ENCODE assay signal across 29 cellular contexts in genomic region chr12:70268972-70269371, GRCh38.
"Had no signal": no experiment of that assay in that cellular context is flagged by ENCODE, and none has a peak within 500 bp of the region (broad histone marks: within the 10 kb centered on the region; RNA-seq: fewer than 3 reads in every experiment).

No MANE protein-coding gene starts in this region.

- H3K9me3 Mint-ChIP-seq: activated CD4-positive, alpha-beta memory T cell treated with anti-CD3 and anti-CD28 coated beads for 36 hours; activated CD4-positive, alpha-beta T cell treated with anti-CD3 and anti-CD28 coated beads, Interleukin-2, amount 10 ng/mL, durations not matched to agents 24 days and 14 days; activated T-helper 17 cell treated with anti-CD3 and anti-CD28 coated beads, Interleukin-2, amount 50 U/mL, for 72 hours; naive thymus-derived CD4-positive, alpha-beta T cell had no signal

- H3K36me3 ChIP-seq: gastroesophageal sphincter, neural progenitor cell, uterus, WERI-Rb-1 had no signal

- H3K4me3 ChIP-seq: gastroesophageal sphincter, hepatocyte, neural progenitor cell, uterus had no signal

- H3K9me3 ChIP-seq: gastroesophageal sphincter, uterus had no signal

- H3K4me1 ChIP-seq: parathyroid adenoma had no signal

- H3K27me3 ChIP-seq: gastroesophageal sphincter, hepatocyte, neural progenitor cell, uterus had no signal

- H3K4me2 ChIP-seq: hepatocyte, neural progenitor cell had no signal

- H3K27me3 Mint-ChIP-seq: activated CD4-positive, alpha-beta memory T cell treated with anti-CD3 and anti-CD28 coated beads for 36 hours; activated CD4-positive, alpha-beta T cell treated with anti-CD3 and anti-CD28 coated beads, Interleukin-2, amount 10 ng/mL, durations not matched to agents 24 days and 14 days; activated T-helper 17 cell treated with anti-CD3 and anti-CD28 coated beads, Interleukin-2, amount 50 U/mL, for 72 hours; naive thymus-derived CD4-positive, alpha-beta T cell; stimulated activated naive CD8-positive, alpha-beta T cell treated with anti-CD3 and anti-CD28 coated beads, Interleukin-15, Interleukin-2, amounts not matched to agents 100 ng/mL and 50 ng/mL, for 24 hours; type B pancreatic cell had no signal

- FAIRE-seq: endothelial cell of umbilical vein, kidney had no signal

- H3K4me1 Mint-ChIP-seq: neural progenitor cell had no signal

- H3K27ac Mint-ChIP-seq: activated CD4-positive, alpha-beta memory T cell treated with anti-CD3 and anti-CD28 coated beads for 36 hours; activated CD4-positive, alpha-beta T cell treated with anti-CD3 and anti-CD28 coated beads, Interleukin-2, amount 10 ng/mL, durations not matched to agents 24 days and 14 days; activated T-helper 17 cell treated with anti-CD3 and anti-CD28 coated beads, Interleukin-2, amount 50 U/mL, for 72 hours; neural progenitor cell; stimulated activated naive CD8-positive, alpha-beta T cell treated with anti-CD3 and anti-CD28 coated beads, Interleukin-15, Interleukin-2, amounts not matched to agents 100 ng/mL and 50 ng/mL, for 24 hours; type B pancreatic cell had no signal

- H2AFZ ChIP-seq: hepatocyte, neural progenitor cell, parathyroid adenoma had no signal

- DNase-seq: activated CD4-positive, alpha-beta memory T cell treated with anti-CD3 and anti-CD28 coated beads for 36 hours; activated CD4-positive, alpha-beta T cell treated with anti-CD3 and anti-CD28 coated beads, Interleukin-2, amount 10 ng/mL, durations not matched to agents 24 days and 14 days; activated CD8-positive, alpha-beta memory T cell treated with anti-CD3 and anti-CD28 coated beads, Interleukin-2, amount 50 U/mL, for 4 hours; activated gamma-delta T cell treated with Interleukin-2 at 50 U/mL for 16 hours; activated naive CD4-positive, alpha-beta T cell treated with anti-CD3 and anti-CD28 coated beads, Interleukin-2, amount 50 U/mL, for 16 hours; activated T-cell treated with anti-CD3 and anti-CD28 coated beads, Interleukin-2, amount 50 U/mL, for 1 hour; amygdala; caudate nucleus; cortex of kidney; kidney; left colon; midbrain; naive thymus-derived CD4-positive, alpha-beta T cell; occipital lobe; right cardiac atrium; stimulated activated CD4-positive, alpha-beta T cell treated with anti-CD3 and anti-CD28 coated beads, Interleukin-2, amount 100 ng/mL, for 48 hours; substantia nigra; T1000; uterus; WERI-Rb-1 had no signal

- H3K27ac ChIP-seq: gastroesophageal sphincter, neural progenitor cell, parathyroid adenoma, uterus, WERI-Rb-1 had no signal

- ATAC-seq: activated CD4-positive, CD25-positive, alpha-beta regulatory T cell treated with anti-CD3 and anti-CD28 coated beads, Interleukin-2, amount 50 U/mL, for 24 hours; activated T-helper 17 cell treated with anti-CD3 and anti-CD28 coated beads, Interleukin-2, amount 50 U/mL, for 72 hours; gastroesophageal sphincter; left colon; naive thymus-derived CD4-positive, alpha-beta T cell; right cardiac atrium had no signal

- H3K4me3 Mint-ChIP-seq: activated CD4-positive, alpha-beta memory T cell treated with anti-CD3 and anti-CD28 coated beads for 36 hours; activated CD4-positive, alpha-beta T cell treated with anti-CD3 and anti-CD28 coated beads, Interleukin-2, amount 10 ng/mL, durations not matched to agents 24 days and 14 days; activated T-helper 17 cell treated with anti-CD3 and anti-CD28 coated beads, Interleukin-2, amount 50 U/mL, for 72 hours; neural progenitor cell; stimulated activated naive CD8-positive, alpha-beta T cell treated with anti-CD3 and anti-CD28 coated beads, Interleukin-15, Interleukin-2, amounts not matched to agents 100 ng/mL and 50 ng/mL, for 24 hours; type B pancreatic cell had no signal

- H3K9ac ChIP-seq: neural progenitor cell, parathyroid adenoma had no signal
